29 cellular contexts compared by ENCODE assay signal in the genomic region with DNA sequence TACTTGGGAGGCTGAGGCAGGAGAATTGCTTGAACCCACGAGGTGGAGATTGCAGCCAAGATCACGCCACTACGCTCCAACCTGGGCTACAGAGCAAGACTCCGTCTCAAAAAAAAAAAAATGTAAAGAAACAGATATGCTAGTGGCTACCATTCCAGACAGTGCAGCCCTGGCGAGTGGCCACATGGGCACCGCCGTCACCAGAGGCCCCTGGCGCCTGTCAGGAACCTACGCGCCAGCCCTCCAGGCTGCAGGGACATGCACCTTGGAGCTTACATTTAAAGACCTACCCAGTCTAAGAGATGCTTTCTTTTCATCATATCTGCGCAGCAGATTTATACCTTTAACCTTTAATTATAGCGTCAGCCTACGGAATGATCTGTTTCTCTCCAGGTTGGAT.
"Had no signal": no experiment of that assay in that cellular context is flagged by ENCODE, and none has a peak within 500 bp of the region (broad histone marks: within the 10 kb centered on the region; RNA-seq: fewer than 3 reads in every experiment).

No MANE protein-coding gene starts in this region.

- DNase-seq: activated effector memory CD4-positive, alpha-beta T cell treated with anti-CD3 and anti-CD28 coated beads, Interleukin-2, amount 50 U/mL, for 16 hours; activated effector memory CD4-positive, alpha-beta T cell treated with Interleukin-2 at 50 U/mL for 16 hours; activated gamma-delta T cell; activated gamma-delta T cell treated with Interleukin-2 at 50 U/mL for 16 hours; activated naive CD4-positive, alpha-beta T cell; activated naive CD4-positive, alpha-beta T cell treated with anti-CD3 and anti-CD28 coated beads for 36 hours; activated naive CD4-positive, alpha-beta T cell treated with anti-CD3 and anti-CD28 coated beads, Interleukin-2, amount 10 ng/mL, durations not matched to agents 7 days and 5 days; activated naive CD4-positive, alpha-beta T cell treated with anti-CD3 and anti-CD28 coated beads, Interleukin-2, amount 50 U/mL, for 16 hours; activated naive CD4-positive, alpha-beta T cell treated with Interleukin-2 at 50 U/mL for 16 hours; activated naive CD8-positive, alpha-beta T cell treated with anti-CD3 and anti-CD28 coated beads for 36 hours; activated naive CD8-positive, alpha-beta T cell treated with anti-CD3 and anti-CD28 coated beads, Interleukin-2, amount 10 ng/mL, durations not matched to agents 7 days and 5 days; activated naive CD8-positive, alpha-beta T cell treated with anti-CD3 and anti-CD28 coated beads, Interleukin-2, amount 50 U/mL, for 24 hours; activated T-cell treated with anti-CD3 and anti-CD28 coated beads, Interleukin-2, amount 50 U/mL, for 1 hour; activated T-cell treated with anti-CD3 and anti-CD28 coated beads, Interleukin-2, amount 50 U/mL, for 24 hours; activated T-cell treated with anti-CD3 and anti-CD28 coated beads, Interleukin-2, amount 50 U/mL, for 4 hours; activated T-cell treated with anti-CD3 and anti-CD28 coated beads, Interleukin-2, amount 50 U/mL, for 48 hours; activated T-cell treated with anti-CD3 and anti-CD28 coated beads, Interleukin-2, amount 50 U/mL, for 72 hours; adrenal gland; amniotic stem cell; amygdala; anterior cingulate cortex; body of pancreas; brain microvascular endothelial cell; caudate nucleus; central memory CD4-positive, alpha-beta T cell; cerebellar nuclear complex had no signal

- H3K27ac ChIP-seq: adrenal gland, ascending aorta, body of pancreas, brain microvascular endothelial cell, breast epithelium, cardiac muscle cell had no signal

- H3K36me3 ChIP-seq: adrenal gland, ascending aorta, brain microvascular endothelial cell, breast epithelium, cardiac muscle cell had no signal

- H3K9me3 ChIP-seq: adrenal gland, ascending aorta, body of pancreas, breast epithelium had no signal

- H3K4me1 ChIP-seq: adrenal gland, ascending aorta, body of pancreas, breast epithelium had no signal

- H3K27me3 ChIP-seq: adrenal gland, ascending aorta, body of pancreas, brain microvascular endothelial cell had no signal

- H3K4me3 ChIP-seq: adrenal gland, ascending aorta, body of pancreas, breast epithelium, cardiac muscle cell had no signal
